ENCODE assay signal across 14 cellular contexts in the genomic region with DNA sequence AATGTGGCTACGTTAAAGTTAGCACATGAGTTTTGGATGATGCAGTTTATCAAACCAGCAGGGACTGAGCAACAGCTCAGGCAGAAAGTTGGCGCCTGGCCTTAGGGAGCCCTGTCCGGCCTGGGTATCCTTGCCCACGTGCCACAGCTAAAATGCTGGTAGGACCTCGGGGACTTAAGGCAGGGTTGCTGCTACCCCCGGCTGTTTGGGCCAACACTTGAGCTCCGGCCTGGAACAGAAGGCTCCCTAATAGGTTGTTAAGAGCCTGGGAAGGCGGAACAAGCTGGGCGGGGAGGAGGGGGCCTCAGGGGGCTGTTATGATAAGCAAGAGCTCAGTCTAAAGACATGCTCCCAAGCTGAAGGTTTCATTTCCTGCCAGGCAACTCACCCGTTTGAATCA. TPM values are rescaled to one million over a fixed set of nuclear protein-coding genes. Genes with fewer than 3 reads are reported as not detected.
DNase-seq lines count a peak whose midpoint lies in the region; ATAC-seq and TF ChIP-seq lines count a peak whose summit lies in the region.
"Had no signal": no experiment of that assay in that cellular context is flagged by ENCODE, and none has a peak within 500 bp of the region (broad histone marks: within the 10 kb centered on the region; RNA-seq: fewer than 3 reads in every experiment).

No MANE protein-coding gene starts in this region.

- no peak overlapping the region for H3K27ac Mint-ChIP-seq in GM23338
- H3K27ac Mint-ChIP-seq in activated naive CD8-positive, alpha-beta T cell treated with anti-CD3 and anti-CD28 coated beads for 36 hours: no peak overlapping the region
- H3K27ac Mint-ChIP-seq in activated T-helper 1 cell treated with anti-CD3 and anti-CD28 coated beads, Interleukin-12 subunit alpha, Interleukin-12 subunit beta, Interleukin-2, Interleukin-4 antibody, amounts not matched to agents 30 ng/mL and 10 ng/mL and 1 ng/mL, durations not matched to agents 14 hours and 24 hours and 36 hours: no peak overlapping the region
- H3K27ac Mint-ChIP-seq: CD14-positive monocyte; T-helper 1 cell treated with Interleukin-12 subunit alpha and Interleukin-12 subunit beta and Interleukin-4 antibody, amounts not matched to agents 30 μg/mL and 1 μg/mL, for 36 hours had no signal

- peaks cover 10% of the 10 kb centered on the region for H3F3A ChIP-seq in GM23338 (replicated peaks; ENCODE audit: low read depth)

- H3K27me3 ChIP-seq in GM23338 (ENCODE audit: insufficient read depth) (no peaks in the 10 kb centered on the region), ascending aorta (no peaks in the 10 kb centered on the region), right cardiac atrium (ENCODE audit: control insufficient read depth, insufficient read depth) (no peaks in the 10 kb centered on the region), psoas muscle (ENCODE audit: insufficient read depth in 3 of 3, low read length in 2 of 3) (no peaks in the 10 kb centered on the region)

- H2AFZ ChIP-seq in GM23338: no peak overlapping the region

- peaks cover 65% of the 10 kb centered on the region for H3K4me1 Mint-ChIP-seq in GM23338
- no peaks in the 10 kb centered on the region for H3K4me1 Mint-ChIP-seq in activated naive CD8-positive, alpha-beta T cell treated with anti-CD3 and anti-CD28 coated beads for 36 hours
- H3K4me1 Mint-ChIP-seq in activated T-helper 1 cell treated with anti-CD3 and anti-CD28 coated beads, Interleukin-12 subunit alpha, Interleukin-12 subunit beta, Interleukin-2, Interleukin-4 antibody, amounts not matched to agents 30 ng/mL and 10 ng/mL and 1 ng/mL, durations not matched to agents 14 hours and 24 hours and 36 hours (ENCODE audit: low read depth): no peaks in the 10 kb centered on the region

- H3K27ac ChIP-seq in GM23338 (ENCODE audit: low read depth) (peak overlapping the region; percentile 78), ascending aorta (peak overlapping the region; percentile 20 to 44), right cardiac atrium (ENCODE audit: low read length) (peak overlapping the region; percentile 82), psoas muscle (peak overlapping the region; percentile 64)

- no peaks in the 10 kb centered on the region for H4K20me1 ChIP-seq in GM23338 (replicated peaks; ENCODE audit: insufficient read depth)

- peak overlapping the region; percentile 64 for H3K4me2 ChIP-seq in GM23338

- H3K9me3 Mint-ChIP-seq in GM23338: no peaks in the 10 kb centered on the region
- H3K9me3 Mint-ChIP-seq in activated naive CD8-positive, alpha-beta T cell treated with anti-CD3 and anti-CD28 coated beads for 36 hours: no peaks in the 10 kb centered on the region
- H3K9me3 Mint-ChIP-seq in activated T-helper 1 cell treated with anti-CD3 and anti-CD28 coated beads, Interleukin-12 subunit alpha, Interleukin-12 subunit beta, Interleukin-2, Interleukin-4 antibody, amounts not matched to agents 30 ng/mL and 10 ng/mL and 1 ng/mL, durations not matched to agents 14 hours and 24 hours and 36 hours: no peaks in the 10 kb centered on the region
- H3K9me3 Mint-ChIP-seq: CD14-positive monocyte; T-helper 1 cell treated with Interleukin-12 subunit alpha and Interleukin-12 subunit beta and Interleukin-4 antibody, amounts not matched to agents 30 μg/mL and 1 μg/mL, for 36 hours had no signal

- H3K4me3 ChIP-seq in GM23338 (no peak overlapping the region), ascending aorta (no peak overlapping the region), right cardiac atrium (ENCODE audit: low read length) (no peak overlapping the region), psoas muscle (no peak overlapping the region)

- no peak overlapping the region for H3K4me3 Mint-ChIP-seq in GM23338
- no peak overlapping the region for H3K4me3 Mint-ChIP-seq in activated naive CD8-positive, alpha-beta T cell treated with anti-CD3 and anti-CD28 coated beads for 36 hours
- no peak overlapping the region for H3K4me3 Mint-ChIP-seq in activated T-helper 1 cell treated with anti-CD3 and anti-CD28 coated beads, Interleukin-12 subunit alpha, Interleukin-12 subunit beta, Interleukin-2, Interleukin-4 antibody, amounts not matched to agents 30 ng/mL and 10 ng/mL and 1 ng/mL, durations not matched to agents 14 hours and 24 hours and 36 hours
- H3K4me3 Mint-ChIP-seq: CD14-positive monocyte; T-helper 1 cell treated with Interleukin-12 subunit alpha and Interleukin-12 subunit beta and Interleukin-4 antibody, amounts not matched to agents 30 μg/mL and 1 μg/mL, for 36 hours had no signal

- H3K36me3 Mint-ChIP-seq in GM23338 (ENCODE audit: low read depth): no peaks in the 10 kb centered on the region
- no peaks in the 10 kb centered on the region for H3K36me3 Mint-ChIP-seq in activated naive CD8-positive, alpha-beta T cell treated with anti-CD3 and anti-CD28 coated beads for 36 hours
- H3K36me3 Mint-ChIP-seq in activated T-helper 1 cell treated with anti-CD3 and anti-CD28 coated beads, Interleukin-12 subunit alpha, Interleukin-12 subunit beta, Interleukin-2, Interleukin-4 antibody, amounts not matched to agents 30 ng/mL and 10 ng/mL and 1 ng/mL, durations not matched to agents 14 hours and 24 hours and 36 hours (ENCODE audit: low read depth): no peaks in the 10 kb centered on the region

- no peaks in the 10 kb centered on the region for H3K79me2 ChIP-seq in GM23338 (replicated peaks; ENCODE audit: insufficient read depth)

- intact Hi-C loops in ascending aorta (cut with DNase I): loop anchor here (2.0 kb wide), 1 partner anchor 17 kb away; no protein-coding TSS in a partner anchor
- intact Hi-C loops in right cardiac atrium (cut with DNase I): no loop called here
- intact Hi-C loops in psoas muscle (cut with DNase I): no loop called here
- intact Hi-C loops in activated T-helper 1 cell treated with anti-CD3 and anti-CD28 coated beads, Interleukin-12 subunit alpha, Interleukin-12 subunit beta, Interleukin-2, Interleukin-4 antibody, amounts not matched to agents 30 ng/mL and 10 ng/mL and 1 ng/mL, durations not matched to agents 14 hours and 24 hours and 36 hours (cut with micrococcal nuclease): no loop called here

- DNase-seq in GM23338 (ENCODE audit: low spot score) (no peak), ascending aorta (ENCODE audit: low spot score in 2 of 2) (no peak), right cardiac atrium (peak; percentile 47 to 78 (median 72)), psoas muscle (no peak), NCI-H2196 (lab: John Stamatoyannopoulos, UW; ENCODE audit: unreplicated experiment) (no peak)
- DNase-seq in stimulated activated CD4-positive, alpha-beta T cell treated with anti-CD3 and anti-CD28 coated beads, Interleukin-12 subunit alpha, Interleukin-12 subunit beta, amount 100 ng/mL, for 4 hours: no peak
- no peak for DNase-seq in activated naive CD8-positive, alpha-beta T cell treated with anti-CD3 and anti-CD28 coated beads for 36 hours
- no peak for DNase-seq in activated T-helper 1 cell treated with anti-CD3 and anti-CD28 coated beads, Interleukin-12 subunit alpha, Interleukin-12 subunit beta, Interleukin-2, Interleukin-4 antibody, amounts not matched to agents 30 ng/mL and 10 ng/mL and 1 ng/mL, durations not matched to agents 14 hours and 24 hours and 36 hours (ENCODE audit: low spot score)
- DNase-seq: HCEC 1CT; kidney glomerular epithelial cell; NK-92 treated with Interleukin-12 subunit alpha and Interleukin-12 subunit beta, amount 100 ng/mL, for 24 hours had no signal

- TF ChIP-seq CTCF in GM23338 (conservative IDR thresholded peaks at IDR 0.05; ENCODE audit: low read depth in 2 of 2) (no peak), ascending aorta (IDR thresholded peaks at IDR 0.05) (no peak), psoas muscle (IDR thresholded peaks at IDR 0.05) (no peak)

- no peaks in the 10 kb centered on the region for H3K36me3 ChIP-seq in GM23338 (ENCODE audit: insufficient read depth)
- no peaks in the 10 kb centered on the region for H3K36me3 ChIP-seq in ascending aorta
- no peaks in the 10 kb centered on the region for H3K36me3 ChIP-seq in psoas muscle (ENCODE audit: insufficient read depth in 1 of 2, low read depth in 1 of 2)

- ATAC-seq in GM23338: peak; percentile 10; the same call in 2 of the 3 replicates
- ATAC-seq in right cardiac atrium: peak; percentile 17 to 23
- ATAC-seq in psoas muscle: no peak
- ATAC-seq: esophagus mucosa had no signal

- no peaks in the 10 kb centered on the region for H3K9me2 ChIP-seq in GM23338 (ENCODE audit: insufficient read depth)

- H3K9me3 ChIP-seq in ascending aorta: no peaks in the 10 kb centered on the region
- no peaks in the 10 kb centered on the region for H3K9me3 ChIP-seq in right cardiac atrium (ENCODE audit: control insufficient read depth, low read length)
- H3K9me3 ChIP-seq in psoas muscle: no peaks in the 10 kb centered on the region

- peaks cover 13% of the 10 kb centered on the region for H3K27me3 Mint-ChIP-seq in GM23338 (ENCODE audit: insufficient read depth, low read depth, poor library complexity)
- no peaks in the 10 kb centered on the region for H3K27me3 Mint-ChIP-seq in activated naive CD8-positive, alpha-beta T cell treated with anti-CD3 and anti-CD28 coated beads for 36 hours
- H3K27me3 Mint-ChIP-seq in activated T-helper 1 cell treated with anti-CD3 and anti-CD28 coated beads, Interleukin-12 subunit alpha, Interleukin-12 subunit beta, Interleukin-2, Interleukin-4 antibody, amounts not matched to agents 30 ng/mL and 10 ng/mL and 1 ng/mL, durations not matched to agents 14 hours and 24 hours and 36 hours (ENCODE audit: insufficient read depth): peaks cover 8% of the 10 kb centered on the region

- peaks cover 36% of the 10 kb centered on the region for H3K4me1 ChIP-seq in GM23338 (ENCODE audit: insufficient read depth)
- H3K4me1 ChIP-seq in ascending aorta: peaks cover 0 to 48% of the 10 kb centered on the region in 2 donors
- peaks cover 32% of the 10 kb centered on the region for H3K4me1 ChIP-seq in right cardiac atrium (ENCODE audit: control insufficient read depth, insufficient read depth, low read length)
- H3K4me1 ChIP-seq in psoas muscle: peaks cover 77% of the 10 kb centered on the region

- WGBS in right cardiac atrium: 34% methylated on average over 10 of the region's 10 CpGs
- 41 to 60% (median 44%) methylated on average over 10 of the region's 10 CpGs for WGBS in psoas muscle, 3 donors

TF ChIP-seq in GM23338, 12 proteins besides CTCF, POLR2A, EP300 and RAD21 (continues in another document):
- no peak for TF ChIP-seq ZNF331 (CRISPR knock-in tag; IDR thresholded peaks at IDR 0.05; ENCODE audit: low read depth)

RNA-seq across cellular contexts. Expression of a gene that starts 39.7 kb away (rescaled TPM):
- 3.0 and 3.3 TPM in 2 replicates for total RNA-seq in GM23338 (2014; rRNA removed; shearing (Covaris generic))
- 7.7 and 11.3 TPM in 2 replicates for polyA plus RNA-seq in GM23338 (2016; fragmentation: Nextera tagmentation; extraction: Ambion mirVana)
- 76.1 TPM for total RNA-seq in ascending aorta
- 10 to 100 TPM; 53.1 to 60.5 (median 55.1) TPM for total RNA-seq in right cardiac atrium
- 41.0 TPM for polyA plus RNA-seq in right cardiac atrium
- total RNA-seq in psoas muscle: 10 to 100 TPM; 31.1 to 67.2 (median 47.4) TPM
- polyA plus RNA-seq in psoas muscle: 10 to 100 TPM; 28.0 to 56.5 (median 46.4) TPM
- total RNA-seq in activated naive CD8-positive, alpha-beta T cell treated with anti-CD3 and anti-CD28 coated beads for 36 hours: under 1 TPM; 0.14 to 0.18 TPM
- 0.37 TPM in 1 of 2 replicates, not detected in the other for total RNA-seq in activated T-helper 1 cell treated with anti-CD3 and anti-CD28 coated beads, Interleukin-12 subunit alpha, Interleukin-12 subunit beta, Interleukin-2, Interleukin-4 antibody, amounts not matched to agents 30 ng/mL and 10 ng/mL and 1 ng/mL, durations not matched to agents 14 hours and 24 hours and 36 hours

Comparison
In these comparisons a context has a peak if more than half of its experiments do, and no peak if none do; other contexts are left out.
1. ATAC-seq: peak in GM23338 (single experiment) and right cardiac atrium (2 of 2); none in psoas muscle (0 of 4).
2. DNase-seq: peak in right cardiac atrium (3 of 3); none in GM23338 (single experiment), ascending aorta (0 of 2), psoas muscle (0 of 2), stimulated activated CD4-positive, alpha-beta T cell treated with anti-CD3 and anti-CD28 coated beads, Interleukin-12 subunit alpha, Interleukin-12 subunit beta, amount 100 ng/mL, for 4 hours (single experiment), NCI-H2196 (single experiment), activated naive CD8-positive, alpha-beta T cell treated with anti-CD3 and anti-CD28 coated beads for 36 hours (single experiment) and activated T-helper 1 cell treated with anti-CD3 and anti-CD28 coated beads, Interleukin-12 subunit alpha, Interleukin-12 subunit beta, Interleukin-2, Interleukin-4 antibody, amounts not matched to agents 30 ng/mL and 10 ng/mL and 1 ng/mL, durations not matched to agents 14 hours and 24 hours and 36 hours (single experiment).
3. H3K27ac ChIP-seq: peak in every context shown above with its lines; median percentile 82 in right cardiac atrium; 78 in GM23338; 64 in psoas muscle; 32 in ascending aorta.